10 cellular contexts compared by ENCODE assay signal in the genomic region with DNA sequence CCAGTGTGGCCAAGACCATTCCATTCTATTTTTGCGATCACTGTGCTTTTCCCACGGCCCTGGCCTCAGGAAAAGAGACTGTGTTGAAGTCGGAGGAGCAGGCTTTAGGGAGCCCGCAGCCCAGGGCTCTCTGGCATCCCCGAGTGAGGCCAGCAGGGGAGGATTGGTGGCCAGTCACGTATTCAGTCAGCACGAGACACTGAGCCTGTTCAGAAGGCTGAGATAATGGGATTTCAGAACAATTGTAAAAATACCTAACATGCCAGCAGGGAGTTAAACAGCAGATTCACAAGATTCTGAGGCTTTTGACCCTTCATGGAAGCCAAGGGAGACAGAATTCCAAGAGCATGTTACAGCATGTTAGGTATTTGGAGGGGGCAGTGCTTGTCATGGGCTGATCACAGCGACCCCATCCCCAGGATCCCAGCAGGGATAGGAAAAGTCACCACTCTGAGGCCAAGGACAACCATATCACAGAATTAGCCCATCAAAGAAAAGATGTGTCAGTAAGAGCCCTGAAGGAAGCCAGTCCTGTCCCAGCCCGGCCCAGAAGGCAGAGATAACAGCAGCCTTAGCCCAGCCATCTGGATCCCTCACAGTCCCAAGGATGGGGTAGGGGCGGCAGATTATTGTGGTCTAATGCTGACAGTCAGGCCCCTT. TPM values are rescaled to one million over a fixed set of nuclear protein-coding genes. Genes with fewer than 3 reads are reported as not detected.
A peak's percentile ranks its signal among the peaks of the same experiment; 100 is the strongest.
DNase-seq lines count a peak whose midpoint lies in the region; ATAC-seq, FAIRE-seq and TF ChIP-seq lines count a peak whose summit lies in the region.
"Had no signal": no experiment of that assay in that cellular context is flagged by ENCODE, and none has a peak within 500 bp of the region (broad histone marks: within the 10 kb centered on the region; RNA-seq: fewer than 3 reads in every experiment).

No MANE protein-coding gene starts in this region.

- H3K27ac ChIP-seq in H9 (ENCODE audit: insufficient read length, low read depth, low read length) (no peak overlapping the region), stomach (peak overlapping the region in 4 of 5 donors; percentile 49 to 76 (median 68))

- no peak for FAIRE-seq in H54 (lab: Jason Lieb, UNC)

- no peak overlapping the region for H4K5ac ChIP-seq in H9 (ENCODE audit: insufficient read length, low read depth, low read length)

- no peaks in the 10 kb centered on the region for H4K20me1 ChIP-seq in H9 (ENCODE audit: control insufficient read depth, insufficient read depth, insufficient read length)

- TF ChIP-seq CTCF in H9 (conservative IDR thresholded peaks at IDR 0.05) (peak; percentile 34; the same call in 1 of the 3 replicates), WTC11 (IDR thresholded peaks at IDR 0.05) (no peak), stomach (IDR thresholded peaks at IDR 0.05) (no peak)

- TF ChIP-seq POLR2A in stomach (IDR thresholded peaks at IDR 0.05) (no peak), H54 (IDR thresholded peaks at IDR 0.05; ENCODE audit: low read depth, low read length) (no peak)

- no peaks in the 10 kb centered on the region for H3K36me3 ChIP-seq in stomach

- H2AK5ac ChIP-seq in H9 (ENCODE audit: insufficient read length, low read length), result no peak overlapping the region

- intact Hi-C loops in stomach (cut with DNase I; ENCODE audit: low total_unique reads), result no loop called here

- peaks cover 7% of the 10 kb centered on the region for H3K27me3 Mint-ChIP-seq in H9 (ENCODE audit: low read depth)
- H3K27me3 Mint-ChIP-seq in WTC11 (ENCODE audit: low read depth), result no peaks in the 10 kb centered on the region
- H3K27me3 Mint-ChIP-seq: activated naive CD8-positive, alpha-beta T cell treated with anti-CD3 and anti-CD28 coated beads, Interleukin-2, amount 50 U/mL, for 24 hours had no signal

- peak overlapping the region; percentile 8 for H2BK12ac ChIP-seq in H9 (ENCODE audit: insufficient read length, low read depth, low read length)

- CTCF ChIA-PET in WTC11 (lab: Charles Lee), result interaction anchor here (0.8 to 1.3 kb wide), 3 partner anchors 21 to 44 kb away, joined by 3 to 7 read pairs (median 7); no protein-coding TSS in a partner anchor

- no peak overlapping the region for H2AFZ ChIP-seq in H9 (ENCODE audit: low read length)

- H3T11ph ChIP-seq in H9 (ENCODE audit: low read length), result no peak overlapping the region

- H3K9me3 ChIP-seq in H9 (ENCODE audit: control insufficient read depth, low read depth, low read length) (no peaks in the 10 kb centered on the region), stomach (no peaks in the 10 kb centered on the region)

- H3K36me3 Mint-ChIP-seq in H9 (ENCODE audit: insufficient read depth in 1 of 3, low read depth in 3 of 3) (no peaks in the 10 kb centered on the region), WTC11 (no peaks in the 10 kb centered on the region)

- H3K9me3 Mint-ChIP-seq in H9 (no peaks in the 10 kb centered on the region), WTC11 (no peaks in the 10 kb centered on the region)
- H3K9me3 Mint-ChIP-seq: activated naive CD8-positive, alpha-beta T cell treated with anti-CD3 and anti-CD28 coated beads, Interleukin-2, amount 50 U/mL, for 24 hours had no signal

- no peak overlapping the region for H3K4ac ChIP-seq in H9 (ENCODE audit: low read depth, low read length)

- H3K56ac ChIP-seq in H9 (ENCODE audit: insufficient read length, low read depth, low read length), result no peak overlapping the region

- no peak overlapping the region for H3K18ac ChIP-seq in H9 (ENCODE audit: insufficient read length, low read depth, low read length)

- WGBS in H9 (ENCODE audit: extremely low coverage, insufficient read length, low lambda C conversion rate), result no CpG with 5 or more reads among the region's 10 CpGs
- 68 to 83% (median 79%) methylated on average over 10 of the region's 10 CpGs for WGBS in stomach, 5 donors

- POLR2A ChIA-PET in WTC11 (lab: Charles Lee), result interaction anchor here (0.6 to 1.1 kb wide), 2 partner anchors 31 to 47 kb away, joined by 4 to 5 read pairs; no protein-coding TSS in a partner anchor

- DNase-seq in H9 (peak; percentile 67), WTC11 (ENCODE audit: low spot score) (no peak), hepatic stellate cell (ENCODE audit: low spot score) (peak; percentile 86), stomach (no peak), DMS79 (lab: John Stamatoyannopoulos, UW) (no peak), globus pallidus (ENCODE audit: low spot score) (no peak), H54 (ENCODE audit: insufficient read length, low spot score) (no peak)
- no peak for DNase-seq in effector CD8-positive, alpha-beta T cell (lab: John Stamatoyannopoulos, UW)
- DNase-seq: activated naive CD8-positive, alpha-beta T cell treated with anti-CD3 and anti-CD28 coated beads, Interleukin-2, amount 50 U/mL, for 24 hours; T-helper 1 cell had no signal

- H2BK5ac ChIP-seq in H9 (ENCODE audit: insufficient read length, low read length), result no peak overlapping the region

- H3K4me1 ChIP-seq in H9 (ENCODE audit: insufficient read depth, low read length) (peaks cover 26% of the 10 kb centered on the region; the same call in 1 of the 2 replicates), stomach (peaks cover 23 to 68% (median 44%) of the 10 kb centered on the region in 4 donors)

- H2BK120ac ChIP-seq in H9 (ENCODE audit: low read depth, low read length, poor library complexity, severe bottlenecking), result no peak overlapping the region

- no peaks in the 10 kb centered on the region for H3K79me1 ChIP-seq in H9 (ENCODE audit: insufficient read depth, low read depth, low read length, poor library complexity, severe bottlenecking)

- no peak overlapping the region for H3K4me2 ChIP-seq in H9 (ENCODE audit: insufficient read depth, insufficient read length, low read length)

- H4K8ac ChIP-seq in H9 (replicated peaks; ENCODE audit: insufficient read length, low read depth, low read length), result no peak overlapping the region

- H3K4me3 Mint-ChIP-seq in H9 (no peak overlapping the region; a peak in 1 of 5 replicates), WTC11 (no peak overlapping the region)
- H3K4me3 Mint-ChIP-seq: activated naive CD8-positive, alpha-beta T cell treated with anti-CD3 and anti-CD28 coated beads, Interleukin-2, amount 50 U/mL, for 24 hours had no signal

- H3K23ac ChIP-seq in H9 (ENCODE audit: insufficient read length, low read depth, low read length), result no peak overlapping the region

- H3K4me1 Mint-ChIP-seq in H9 (peaks cover 55 to 58% of the 10 kb centered on the region in 2 experiments), WTC11 (peaks cover 54% of the 10 kb centered on the region)

- H4K91ac ChIP-seq in H9 (ENCODE audit: insufficient read length, low read depth, low read length), result no peak overlapping the region

- no peak overlapping the region for H2BK15ac ChIP-seq in H9 (ENCODE audit: low read depth, low read length)

- H3K4me3 ChIP-seq in stomach, result no peak overlapping the region

- H3K27ac Mint-ChIP-seq in H9 (peak overlapping the region; percentile 24 to 96 (median 71); a peak in 6 of 7 replicates), WTC11 (peak overlapping the region; percentile 4; the same call in 1 of the 2 replicates)
- H3K27ac Mint-ChIP-seq: activated naive CD8-positive, alpha-beta T cell treated with anti-CD3 and anti-CD28 coated beads, Interleukin-2, amount 50 U/mL, for 24 hours had no signal

- ATAC-seq in WTC11, result peak; percentile 65
- ATAC-seq: activated naive CD8-positive, alpha-beta T cell treated with anti-CD3 and anti-CD28 coated beads, Interleukin-2, amount 50 U/mL, for 24 hours had no signal

- no peak for TF ChIP-seq EP300 in stomach (IDR thresholded peaks at IDR 0.05)

- no peak overlapping the region for H3K9ac ChIP-seq in H9 (ENCODE audit: extremely low read depth, insufficient read length, low read length)

- no peak overlapping the region for H3K14ac ChIP-seq in H9 (ENCODE audit: insufficient read depth, low read length)

- no peaks in the 10 kb centered on the region for H3K23me2 ChIP-seq in H9 (ENCODE audit: insufficient read length, low read depth, low read length, poor library complexity, severe bottlenecking)

- H3K27me3 ChIP-seq in H9 (ENCODE audit: insufficient read depth, low read length), result no peaks in the 10 kb centered on the region
- no peaks in the 10 kb centered on the region for H3K27me3 ChIP-seq in stomach

- H2BK20ac ChIP-seq in H9 (ENCODE audit: low read depth, low read length, poor library complexity, severe bottlenecking), result no peak overlapping the region

- no peaks in the 10 kb centered on the region for H3K79me2 ChIP-seq in H9 (ENCODE audit: insufficient read depth, low read length)

TF ChIP-seq in WTC11, 78 proteins besides CTCF, POLR2A, EP300 and RAD21:
- TF ChIP-seq ZNF416 (CRISPR knock-in tag; IDR thresholded peaks at IDR 0.05) (no peak), ZNF423 (CRISPR knock-in tag; IDR thresholded peaks at IDR 0.05) (0 out of 2 replicates have a peak, but pooled peaks have one; percentile 41)
TF ChIP-seq in WTC11: peak in this region for 1.

RNA-seq across cellular contexts. Expression of a gene that starts 40.6 kb away (rescaled TPM):
- total RNA-seq in H9 (2021), result 30.9 and 35.3 TPM in 2 replicates
- total RNA-seq in WTC11 (2021), result 76.9 to 85.4 TPM (median 79.9 TPM) in 3 replicates
- 100 to 1,000 TPM in 1 of 5 donors, 10 to 100 TPM in 4; 29.3 to 782 (median 54.9) TPM for total RNA-seq in stomach
- polyA plus RNA-seq in stomach, result 10 to 100 TPM; 10.6 to 16.6 (median 13.8) TPM

Comparison
In these comparisons a context has a peak if more than half of its experiments do, and no peak if none do; other contexts are left out.
1. DNase-seq: peak in H9 (single experiment) and hepatic stellate cell (single experiment); none in WTC11 (single experiment), stomach (single experiment), DMS79 (single experiment), effector CD8-positive, alpha-beta T cell (single experiment), globus pallidus (single experiment) and H54 (single experiment).